Comparison of ENCODE assay signal across 9 cellular contexts in genomic region chr7:54888067-54888735, GRCh38.
DNase-seq lines count a peak whose midpoint lies in the region; ATAC-seq, FAIRE-seq and TF ChIP-seq lines count a peak whose summit lies in the region.
"Had no signal": no experiment of that assay in that cellular context is flagged by ENCODE, and none has a peak within 500 bp of the region (broad histone marks: within the 10 kb centered on the region; RNA-seq: fewer than 3 reads in every experiment).

No MANE protein-coding gene starts in this region.

- no peak overlapping the region for H4K5ac ChIP-seq in H9 (ENCODE audit: insufficient read length, low read depth, low read length)

- H4K91ac ChIP-seq in H9 (ENCODE audit: insufficient read length, low read depth, low read length) = no peak overlapping the region

- H3K27ac ChIP-seq in H9 (ENCODE audit: insufficient read length, low read depth, low read length) (no peak overlapping the region), iPS-20b (ENCODE audit: low read length) (no peak overlapping the region), spleen (no peak overlapping the region)

- no peak overlapping the region for H2AK5ac ChIP-seq in H9 (ENCODE audit: insufficient read length, low read length)

- peaks cover 16% of the 10 kb centered on the region for H3K27me3 Mint-ChIP-seq in H9 (ENCODE audit: low read depth)
- peaks cover 10 to 13% of the 10 kb centered on the region in 2 donors for H3K27me3 Mint-ChIP-seq in stimulated activated naive B cell treated with anti-CD40 and anti-IgM and Interleukin-4, amounts not matched to agents 10 μg/mL and 1 μg/mL and 100 μg/mL, for 72 hours

- no peak overlapping the region for H3K4ac ChIP-seq in H9 (ENCODE audit: low read depth, low read length)

- no peak overlapping the region for H2BK5ac ChIP-seq in H9 (ENCODE audit: insufficient read length, low read length)

- H2BK15ac ChIP-seq in H9 (ENCODE audit: low read depth, low read length) = no peak overlapping the region

- intact Hi-C loops in spleen (cut with DNase I; ENCODE audit: low total_unique reads) = no loop called here

- no peaks in the 10 kb centered on the region for H3K36me3 ChIP-seq in bronchial epithelial cell (ENCODE audit: control insufficient read depth, insufficient read depth, low read length)
- no peaks in the 10 kb centered on the region for H3K36me3 ChIP-seq in iPS-20b (ENCODE audit: insufficient read depth, low read depth, low read length)
- H3K36me3 ChIP-seq in spleen = no peaks in the 10 kb centered on the region

- no CpG with 5 or more reads among the region's 26 CpGs for WGBS in H9 (ENCODE audit: extremely low coverage, insufficient read length, low lambda C conversion rate)
- 29 to 39% (median 33%) methylated on average over 21 to 26 of the region's 26 CpGs for WGBS in spleen, 5 donors

- H2AFZ ChIP-seq in H9 (ENCODE audit: low read length) = peak overlapping the region; percentile 93

- no peaks in the 10 kb centered on the region for H3K4me1 ChIP-seq in H9 (ENCODE audit: insufficient read depth, low read length)
- H3K4me1 ChIP-seq in iPS-20b (ENCODE audit: insufficient read depth, low read length) = no peaks in the 10 kb centered on the region
- peaks cover 0 to 9% (median 0%) of the 10 kb centered on the region in 6 donors for H3K4me1 ChIP-seq in spleen

- H3K18ac ChIP-seq in H9 (ENCODE audit: insufficient read length, low read depth, low read length) = no peak overlapping the region

- H3K79me2 ChIP-seq in H9 (ENCODE audit: insufficient read depth, low read length) = no peaks in the 10 kb centered on the region

- ATAC-seq in stimulated activated naive B cell treated with anti-CD40 and anti-IgM and Interleukin-4, amounts not matched to agents 10 μg/mL and 1 μg/mL and 100 μg/mL, for 72 hours (replicated peaks) = no peak

- H3K9me3 Mint-ChIP-seq in H9 = no peaks in the 10 kb centered on the region
- H3K9me3 Mint-ChIP-seq in stimulated activated naive B cell treated with anti-CD40 and anti-IgM and Interleukin-4, amounts not matched to agents 10 μg/mL and 1 μg/mL and 100 μg/mL, for 72 hours = peaks cover 0 to 4% of the 10 kb centered on the region in 2 donors

- no peak for TF ChIP-seq POLR2A in spleen (IDR thresholded peaks at IDR 0.05)

- H3K4me3 Mint-ChIP-seq in H9 = peak overlapping the region; percentile 69 to 78
- H3K4me3 Mint-ChIP-seq in stimulated activated naive B cell treated with anti-CD40 and anti-IgM and Interleukin-4, amounts not matched to agents 10 μg/mL and 1 μg/mL and 100 μg/mL, for 72 hours = no peak overlapping the region

- H3K14ac ChIP-seq in H9 (ENCODE audit: insufficient read depth, low read length) = no peak overlapping the region; the same call in 1 of the 2 replicates

- H3K9me3 ChIP-seq in H9 (ENCODE audit: control insufficient read depth, low read depth, low read length) (no peaks in the 10 kb centered on the region), iPS-20b (ENCODE audit: insufficient read depth, low read depth, low read length) (no peaks in the 10 kb centered on the region), spleen (no peaks in the 10 kb centered on the region)

- H3K79me1 ChIP-seq in H9 (ENCODE audit: insufficient read depth, low read depth, low read length, poor library complexity, severe bottlenecking) = no peaks in the 10 kb centered on the region

- H3K4me3 ChIP-seq in bronchial epithelial cell (ENCODE audit: low read depth, low read length) (peak overlapping the region; percentile 34), iPS-20b (ENCODE audit: low read length) (peak overlapping the region; percentile 79), retinal pigment epithelial cell (ENCODE audit: low read length) (peak overlapping the region; percentile 55), spleen (peak overlapping the region in 3 of 8 donors; percentile 9 to 53 (median 23))

- H2BK120ac ChIP-seq in H9 (ENCODE audit: low read depth, low read length, poor library complexity, severe bottlenecking) = no peak overlapping the region

- H3K56ac ChIP-seq in H9 (ENCODE audit: insufficient read length, low read depth, low read length) = no peak overlapping the region

- no peaks in the 10 kb centered on the region for H4K20me1 ChIP-seq in H9 (ENCODE audit: control insufficient read depth, insufficient read depth, insufficient read length)

- H3K36me3 Mint-ChIP-seq in H9 (ENCODE audit: insufficient read depth in 1 of 3, low read depth in 3 of 3) = no peaks in the 10 kb centered on the region
- H3K36me3 Mint-ChIP-seq in stimulated activated naive B cell treated with anti-CD40 and anti-IgM and Interleukin-4, amounts not matched to agents 10 μg/mL and 1 μg/mL and 100 μg/mL, for 72 hours = no peaks in the 10 kb centered on the region

- H3K4me2 ChIP-seq in H9 (ENCODE audit: insufficient read depth, insufficient read length, low read length) = peak overlapping the region; percentile 94

- H3K9ac ChIP-seq in H9 (ENCODE audit: extremely low read depth, insufficient read length, low read length) (no peak overlapping the region), iPS-20b (ENCODE audit: low read depth, low read length) (peak overlapping the region; percentile 30; the same call in 1 of the 2 replicates)

- H2BK12ac ChIP-seq in H9 (ENCODE audit: insufficient read length, low read depth, low read length) = no peak overlapping the region

- H3T11ph ChIP-seq in H9 (ENCODE audit: low read length) = no peak overlapping the region

- H3K4me1 Mint-ChIP-seq in H9 = peaks cover 6 to 8% of the 10 kb centered on the region in 2 experiments
- peaks cover 0 to 4% of the 10 kb centered on the region in 2 donors for H3K4me1 Mint-ChIP-seq in stimulated activated naive B cell treated with anti-CD40 and anti-IgM and Interleukin-4, amounts not matched to agents 10 μg/mL and 1 μg/mL and 100 μg/mL, for 72 hours

- no peaks in the 10 kb centered on the region for H3K27me3 ChIP-seq in H9 (ENCODE audit: insufficient read depth, low read length)
- H3K27me3 ChIP-seq in bronchial epithelial cell (ENCODE audit: control insufficient read depth, insufficient read depth, low read length) = no peaks in the 10 kb centered on the region
- H3K27me3 ChIP-seq in iPS-20b (ENCODE audit: insufficient read depth, low read length) = peaks cover 18% of the 10 kb centered on the region
- H3K27me3 ChIP-seq in spleen (replicated peaks in 1 of 7) = peaks cover 0 to 16% (median 0%) of the 10 kb centered on the region in 7 donors

- TF ChIP-seq CTCF in H9 (conservative IDR thresholded peaks at IDR 0.05) = no peak
- TF ChIP-seq CTCF in bronchial epithelial cell (IDR thresholded peaks at IDR 0.05; ENCODE audit: insufficient read depth, low read length, severe bottlenecking) = no peak
- no peak for TF ChIP-seq CTCF in retinal pigment epithelial cell (conservative IDR thresholded peaks at IDR 0.05; ENCODE audit: low read depth, low read length)
- TF ChIP-seq CTCF in spleen (IDR thresholded peaks at IDR 0.05 in 8 of 11, conservative IDR thresholded peaks at IDR 0.05 in 3 of 11) = no peak

- no peak overlapping the region for H2BK20ac ChIP-seq in H9 (ENCODE audit: low read depth, low read length, poor library complexity, severe bottlenecking)

- no peak for FAIRE-seq in bronchial epithelial cell (lab: Jason Lieb, UNC)

- no peak overlapping the region for H4K8ac ChIP-seq in H9 (replicated peaks; ENCODE audit: insufficient read length, low read depth, low read length)

- H3K27ac Mint-ChIP-seq in H9 = no peak overlapping the region
- no peak overlapping the region for H3K27ac Mint-ChIP-seq in stimulated activated naive B cell treated with anti-CD40 and anti-IgM and Interleukin-4, amounts not matched to agents 10 μg/mL and 1 μg/mL and 100 μg/mL, for 72 hours

- DNase-seq in H9 (peak; percentile 42), bronchial epithelial cell (ENCODE audit: low read depth) (no peak), retinal pigment epithelial cell (ENCODE audit: low read depth) (no peak), T-helper 2 cell (no peak), NCI-H1048 (lab: John Stamatoyannopoulos, UW) (no peak), spleen (no peak)
- no peak for DNase-seq in stimulated activated naive B cell treated with anti-CD40 and anti-IgM and Interleukin-4, amounts not matched to agents 10 μg/mL and 1 μg/mL and 100 μg/mL, for 72 hours
- DNase-seq: activated CD8-positive, alpha-beta memory T cell treated with anti-CD3 and anti-CD28 coated beads, Interleukin-2, amount 50 U/mL, for 48 hours had no signal

- H3K23me2 ChIP-seq in H9 (ENCODE audit: insufficient read length, low read depth, low read length, poor library complexity, severe bottlenecking) = peaks cover 6% of the 10 kb centered on the region

- H3K23ac ChIP-seq in H9 (ENCODE audit: insufficient read length, low read depth, low read length) = no peak overlapping the region

Comparison
In these comparisons a context has a peak if more than half of its experiments do, and no peak if none do; other contexts are left out.
1. H3K4me3 Mint-ChIP-seq: peak in H9 (2 of 2); none in stimulated activated naive B cell treated with anti-CD40 and anti-IgM and Interleukin-4, amounts not matched to agents 10 μg/mL and 1 μg/mL and 100 μg/mL, for 72 hours (0 of 2).